34 cellular contexts compared by ENCODE assay signal in the genomic region with DNA sequence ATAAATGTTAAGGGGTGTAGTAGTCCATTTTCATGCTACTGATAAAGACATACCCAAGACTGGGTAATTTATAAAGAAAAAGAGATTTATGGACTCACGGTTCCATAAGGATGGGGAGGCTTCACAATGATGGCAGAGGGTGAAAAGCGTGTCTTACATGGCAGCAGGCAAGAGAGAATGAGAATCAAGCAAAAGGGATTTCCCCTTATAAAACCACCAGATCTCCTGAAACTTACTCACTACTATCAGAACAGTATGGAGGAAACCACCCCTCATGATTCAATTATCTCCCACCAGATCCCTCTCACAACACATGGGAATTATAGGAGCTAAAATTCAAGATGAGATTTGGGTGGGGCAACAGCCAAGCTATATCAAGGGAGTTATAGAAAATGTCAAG.
"Had no signal": no experiment of that assay in that cellular context is flagged by ENCODE, and none has a peak within 500 bp of the region (broad histone marks: within the 10 kb centered on the region; RNA-seq: fewer than 3 reads in every experiment).

No MANE protein-coding gene starts in this region.

- H3K4me1 Mint-ChIP-seq: activated B cell treated with CpG ODN at 0.5 μM for 24 hours; activated CD4-positive, alpha-beta T cell treated with anti-CD3 and anti-CD28 coated beads, Interleukin-2, amount 10 ng/mL, durations not matched to agents 24 days and 14 days; activated naive CD4-positive, alpha-beta T cell treated with anti-CD3 and anti-CD28 coated beads, Interleukin-2, amount 10 ng/mL, durations not matched to agents 7 days and 5 days; activated naive CD4-positive, alpha-beta T cell treated with anti-CD3 and anti-CD28 coated beads, Interleukin-2, amount 50 U/mL, for 24 hours; activated naive CD8-positive, alpha-beta T cell treated with anti-CD3 and anti-CD28 coated beads, Interleukin-2, amount 10 ng/mL, durations not matched to agents 7 days and 5 days; activated naive CD8-positive, alpha-beta T cell treated with anti-CD3 and anti-CD28 coated beads, Interleukin-2, amount 50 U/mL, for 24 hours; brain; central memory CD8-positive, alpha-beta T cell had no signal

- ATAC-seq: activated naive CD8-positive, alpha-beta T cell treated with anti-CD3 and anti-CD28 coated beads, Interleukin-2, amount 50 U/mL, for 24 hours had no signal

- H3K4me3 Mint-ChIP-seq: activated B cell treated with CpG ODN at 0.5 μM for 24 hours; activated CD4-positive, alpha-beta memory T cell treated with anti-CD3 and anti-CD28 coated beads for 36 hours; activated CD4-positive, alpha-beta T cell treated with anti-CD3 and anti-CD28 coated beads, Interleukin-2, amount 10 ng/mL, durations not matched to agents 24 days and 14 days; activated naive CD4-positive, alpha-beta T cell treated with anti-CD3 and anti-CD28 coated beads, Interleukin-2, amount 10 ng/mL, durations not matched to agents 7 days and 5 days; activated naive CD4-positive, alpha-beta T cell treated with anti-CD3 and anti-CD28 coated beads, Interleukin-2, amount 50 U/mL, for 24 hours; activated naive CD8-positive, alpha-beta T cell; activated naive CD8-positive, alpha-beta T cell treated with anti-CD3 and anti-CD28 coated beads, Interleukin-2, amount 10 ng/mL, durations not matched to agents 7 days and 5 days; activated naive CD8-positive, alpha-beta T cell treated with anti-CD3 and anti-CD28 coated beads, Interleukin-2, amount 50 U/mL, for 24 hours; activated T-helper 1 cell treated with anti-CD3 and anti-CD28 coated beads, Interleukin-12 subunit alpha, Interleukin-12 subunit beta, Interleukin-2, Interleukin-4 antibody, amounts not matched to agents 30 ng/mL and 10 ng/mL and 1 ng/mL, durations not matched to agents 14 hours and 24 hours and 36 hours; brain; central memory CD8-positive, alpha-beta T cell; T-helper 1 cell treated with Interleukin-12 subunit alpha and Interleukin-12 subunit beta and Interleukin-4 antibody, amounts not matched to agents 30 μg/mL and 1 μg/mL, for 36 hours; T-helper 2 cell treated with Interferon-gamma antibody and Interleukin-4, amounts not matched to agents 5 μg/mL and 100 μg/mL, for 36 hours had no signal

- DNase-seq: activated B cell treated with CpG ODN at 0.5 μM for 24 hours; activated CD4-positive, alpha-beta memory T cell treated with anti-CD3 and anti-CD28 coated beads for 36 hours; activated CD4-positive, alpha-beta T cell treated with anti-CD3 and anti-CD28 coated beads, Interleukin-2, amount 10 ng/mL, durations not matched to agents 24 days and 14 days; activated CD4-positive, alpha-beta T cell treated with anti-CD3 and anti-CD28 coated beads, Interleukin-2, amount 50 U/mL, for 1 hour; activated CD4-positive, alpha-beta T cell treated with anti-CD3 and anti-CD28 coated beads, Interleukin-2, amount 50 U/mL, for 4 hours; activated CD4-positive, CD25-positive, alpha-beta regulatory T cell treated with anti-CD3 and anti-CD28 coated beads, Interleukin-2, amount 50 U/mL, for 72 hours; activated CD8-positive, alpha-beta memory T cell treated with anti-CD3 and anti-CD28 coated beads, Interleukin-2, amount 50 U/mL, for 4 hours; activated effector memory CD4-positive, alpha-beta T cell treated with Interleukin-2 at 50 U/mL for 16 hours; activated gamma-delta T cell; activated naive CD4-positive, alpha-beta T cell treated with anti-CD3 and anti-CD28 coated beads, Interleukin-2, amount 10 ng/mL, durations not matched to agents 7 days and 5 days; activated naive CD4-positive, alpha-beta T cell treated with Interleukin-2 at 50 U/mL for 16 hours; activated naive CD8-positive, alpha-beta T cell treated with anti-CD3 and anti-CD28 coated beads, Interleukin-2, amount 10 ng/mL, durations not matched to agents 7 days and 5 days; activated naive CD8-positive, alpha-beta T cell treated with anti-CD3 and anti-CD28 coated beads, Interleukin-2, amount 50 U/mL, for 24 hours; activated T-cell treated with anti-CD3 and anti-CD28 coated beads for 4 hours; activated T-cell treated with anti-CD3 and anti-CD28 coated beads, Interleukin-2, amount 50 U/mL, for 1 hour; activated T-cell treated with anti-CD3 and anti-CD28 coated beads, Interleukin-2, amount 50 U/mL, for 48 hours; amygdala; anterior cingulate cortex; caudate nucleus; cerebellar nuclear complex; SW 1271; T-helper 1 cell; T-helper 2 cell; T-helper 9 cell had no signal

- H3K9me3 Mint-ChIP-seq: activated CD4-positive, alpha-beta T cell treated with anti-CD3 and anti-CD28 coated beads, Interleukin-2, amount 10 ng/mL, durations not matched to agents 24 days and 14 days; activated naive CD4-positive, alpha-beta T cell treated with anti-CD3 and anti-CD28 coated beads, Interleukin-2, amount 10 ng/mL, durations not matched to agents 7 days and 5 days; activated naive CD8-positive, alpha-beta T cell treated with anti-CD3 and anti-CD28 coated beads, Interleukin-2, amount 10 ng/mL, durations not matched to agents 7 days and 5 days; activated T-helper 1 cell treated with anti-CD3 and anti-CD28 coated beads, Interleukin-12 subunit alpha, Interleukin-12 subunit beta, Interleukin-2, Interleukin-4 antibody, amounts not matched to agents 30 ng/mL and 10 ng/mL and 1 ng/mL, durations not matched to agents 14 hours and 24 hours and 36 hours; activated T-helper 2 cell treated with anti-CD3 and anti-CD28 coated beads, Interferon-gamma antibody, Interleukin-2, Interleukin-4, amounts not matched to agents 10 μg/mL and 5 μg/mL and 100 μg/mL, durations not matched to agents 14 hours and 24 hours and 36 hours; T-helper 1 cell treated with Interleukin-12 subunit alpha and Interleukin-12 subunit beta and Interleukin-4 antibody, amounts not matched to agents 30 μg/mL and 1 μg/mL, for 36 hours; T-helper 2 cell treated with Interferon-gamma antibody and Interleukin-4, amounts not matched to agents 5 μg/mL and 100 μg/mL, for 36 hours had no signal

- H3K27me3 Mint-ChIP-seq: activated B cell treated with CpG ODN at 0.5 μM for 24 hours; activated CD4-positive, alpha-beta memory T cell treated with anti-CD3 and anti-CD28 coated beads for 36 hours; activated CD4-positive, alpha-beta T cell treated with anti-CD3 and anti-CD28 coated beads, Interleukin-2, amount 10 ng/mL, durations not matched to agents 24 days and 14 days; activated naive CD4-positive, alpha-beta T cell treated with anti-CD3 and anti-CD28 coated beads, Interleukin-2, amount 10 ng/mL, durations not matched to agents 7 days and 5 days; activated naive CD8-positive, alpha-beta T cell; activated naive CD8-positive, alpha-beta T cell treated with anti-CD3 and anti-CD28 coated beads, Interleukin-2, amount 10 ng/mL, durations not matched to agents 7 days and 5 days; central memory CD8-positive, alpha-beta T cell had no signal

- H3K27ac Mint-ChIP-seq: activated B cell treated with CpG ODN at 0.5 μM for 24 hours; activated CD4-positive, alpha-beta memory T cell treated with anti-CD3 and anti-CD28 coated beads for 36 hours; activated CD4-positive, alpha-beta T cell treated with anti-CD3 and anti-CD28 coated beads, Interleukin-2, amount 10 ng/mL, durations not matched to agents 24 days and 14 days; activated naive CD4-positive, alpha-beta T cell treated with anti-CD3 and anti-CD28 coated beads, Interleukin-2, amount 10 ng/mL, durations not matched to agents 7 days and 5 days; activated naive CD4-positive, alpha-beta T cell treated with anti-CD3 and anti-CD28 coated beads, Interleukin-2, amount 50 U/mL, for 24 hours; activated naive CD8-positive, alpha-beta T cell; activated naive CD8-positive, alpha-beta T cell treated with anti-CD3 and anti-CD28 coated beads, Interleukin-2, amount 10 ng/mL, durations not matched to agents 7 days and 5 days; activated naive CD8-positive, alpha-beta T cell treated with anti-CD3 and anti-CD28 coated beads, Interleukin-2, amount 50 U/mL, for 24 hours; activated T-helper 1 cell treated with anti-CD3 and anti-CD28 coated beads, Interleukin-12 subunit alpha, Interleukin-12 subunit beta, Interleukin-2, Interleukin-4 antibody, amounts not matched to agents 30 ng/mL and 10 ng/mL and 1 ng/mL, durations not matched to agents 14 hours and 24 hours and 36 hours; activated T-helper 2 cell treated with anti-CD3 and anti-CD28 coated beads, Interferon-gamma antibody, Interleukin-2, Interleukin-4, amounts not matched to agents 10 μg/mL and 5 μg/mL and 100 μg/mL, durations not matched to agents 14 hours and 24 hours and 36 hours; brain; T-helper 1 cell treated with Interleukin-12 subunit alpha and Interleukin-12 subunit beta and Interleukin-4 antibody, amounts not matched to agents 30 μg/mL and 1 μg/mL, for 36 hours; T-helper 2 cell treated with Interferon-gamma antibody and Interleukin-4, amounts not matched to agents 5 μg/mL and 100 μg/mL, for 36 hours had no signal

- FAIRE-seq: bronchial epithelial cell, TTC549 had no signal

- H3K36me3 Mint-ChIP-seq: activated naive CD4-positive, alpha-beta T cell treated with anti-CD3 and anti-CD28 coated beads, Interleukin-2, amount 10 ng/mL, durations not matched to agents 7 days and 5 days; activated naive CD4-positive, alpha-beta T cell treated with anti-CD3 and anti-CD28 coated beads, Interleukin-2, amount 50 U/mL, for 24 hours; activated naive CD8-positive, alpha-beta T cell; activated naive CD8-positive, alpha-beta T cell treated with anti-CD3 and anti-CD28 coated beads, Interleukin-2, amount 10 ng/mL, durations not matched to agents 7 days and 5 days; brain had no signal
